Comparison of ENCODE assay signal across 10 cellular contexts in the genomic region with DNA sequence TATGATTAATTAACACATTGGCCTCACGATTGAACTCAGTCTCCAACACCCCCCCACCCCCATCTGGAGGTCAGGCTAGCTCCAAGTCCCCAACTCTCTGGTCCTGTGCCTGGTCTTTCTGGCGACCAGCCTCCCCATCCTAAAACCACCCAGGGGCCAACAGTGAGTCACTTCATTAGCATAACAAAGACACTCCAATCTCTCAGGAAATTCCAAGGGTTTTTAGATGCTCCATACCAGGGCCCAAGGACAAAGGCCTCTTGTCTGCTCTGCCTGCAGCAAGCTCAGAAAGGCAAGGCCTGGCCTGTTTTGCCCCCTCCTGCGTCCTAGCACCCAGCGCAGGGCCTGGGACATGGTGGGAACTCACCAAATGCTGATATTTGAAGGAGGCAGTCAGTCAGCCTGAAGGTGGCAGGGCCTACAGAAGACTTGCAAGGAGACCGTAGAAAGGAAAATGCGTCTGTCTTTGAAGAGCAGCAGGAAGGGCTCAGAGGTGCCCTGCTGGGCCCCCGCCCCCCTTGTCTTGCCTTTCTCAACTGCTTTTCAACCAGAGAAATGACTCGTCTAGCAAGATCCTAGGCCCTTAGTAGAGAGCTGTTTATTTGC.
DNase-seq lines count a peak whose midpoint lies in the region; ATAC-seq and TF ChIP-seq lines count a peak whose summit lies in the region.
"Had no signal": no experiment of that assay in that cellular context is flagged by ENCODE, and none has a peak within 500 bp of the region (broad histone marks: within the 10 kb centered on the region; RNA-seq: fewer than 3 reads in every experiment).

No MANE protein-coding gene starts in this region.

- no peak overlapping the region for H2BK20ac ChIP-seq in H9 (ENCODE audit: low read depth, low read length, poor library complexity, severe bottlenecking)

- TF ChIP-seq CTCF in H9 (conservative IDR thresholded peaks at IDR 0.05), result peak; percentile 17; the same call in 2 of the 3 replicates

- H2AFZ ChIP-seq in H9 (ENCODE audit: low read length), result no peak overlapping the region
- H2AFZ ChIP-seq: hepatocyte had no signal

- no peak overlapping the region; the same call in 1 of the 2 replicates for H3K4ac ChIP-seq in H9 (ENCODE audit: low read depth, low read length)

- peaks cover 32% of the 10 kb centered on the region; the same call in 1 of the 2 replicates for H3K4me1 ChIP-seq in H9 (ENCODE audit: insufficient read depth, low read length)

- H3K23me2 ChIP-seq in H9 (ENCODE audit: insufficient read length, low read depth, low read length, poor library complexity, severe bottlenecking), result no peaks in the 10 kb centered on the region

- peak overlapping the region; percentile 80 for H3K14ac ChIP-seq in H9 (ENCODE audit: insufficient read depth, low read length)

- H3K27ac Mint-ChIP-seq in H9, result peak overlapping the region; percentile 99 to 100 (median 100)
- no peak overlapping the region for H3K27ac Mint-ChIP-seq in activated T-helper 17 cell treated with anti-CD3 and anti-CD28 coated beads, Interleukin-2, amount 50 U/mL, for 72 hours
- H3K27ac Mint-ChIP-seq: activated T-helper 1 cell treated with anti-CD3 and anti-CD28 coated beads, Interleukin-12 subunit alpha, Interleukin-12 subunit beta, Interleukin-2, Interleukin-4 antibody, amounts not matched to agents 30 ng/mL and 10 ng/mL and 1 ng/mL, durations not matched to agents 14 hours and 24 hours and 36 hours had no signal

- H3K27ac ChIP-seq in H9 (ENCODE audit: insufficient read length, low read depth, low read length) (peak overlapping the region; percentile 99), angular gyrus (ENCODE audit: low read depth, low read length) (peak overlapping the region; percentile 42)
- H3K27ac ChIP-seq: hepatocyte had no signal

- peaks cover 5% of the 10 kb centered on the region for H3K27me3 Mint-ChIP-seq in H9 (ENCODE audit: low read depth)
- peaks cover 13% of the 10 kb centered on the region for H3K27me3 Mint-ChIP-seq in activated T-helper 17 cell treated with anti-CD3 and anti-CD28 coated beads, Interleukin-2, amount 50 U/mL, for 72 hours

- no peaks in the 10 kb centered on the region for H3K79me2 ChIP-seq in H9 (ENCODE audit: insufficient read depth, low read length)
- H3K79me2 ChIP-seq: hepatocyte had no signal

- peaks cover 77 to 78% of the 10 kb centered on the region in 2 experiments for H3K4me1 Mint-ChIP-seq in H9
- no peaks in the 10 kb centered on the region for H3K4me1 Mint-ChIP-seq in activated T-helper 17 cell treated with anti-CD3 and anti-CD28 coated beads, Interleukin-2, amount 50 U/mL, for 72 hours

- H3K9me3 ChIP-seq in H9 (ENCODE audit: control insufficient read depth, low read depth, low read length), result no peaks in the 10 kb centered on the region

- peak overlapping the region; percentile 58 for H2BK5ac ChIP-seq in H9 (ENCODE audit: insufficient read length, low read length)

- H3K23ac ChIP-seq in H9 (ENCODE audit: insufficient read length, low read depth, low read length), result no peak overlapping the region

- H3K4me2 ChIP-seq in H9 (ENCODE audit: insufficient read depth, insufficient read length, low read length), result peak overlapping the region; percentile 29
- H3K4me2 ChIP-seq: hepatocyte had no signal

- peak overlapping the region; percentile 32 for H4K91ac ChIP-seq in H9 (ENCODE audit: insufficient read length, low read depth, low read length)

- no peaks in the 10 kb centered on the region for H3K79me1 ChIP-seq in H9 (ENCODE audit: insufficient read depth, low read depth, low read length, poor library complexity, severe bottlenecking)

- no peaks in the 10 kb centered on the region; a peak in 1 of 7 replicates for H3K36me3 Mint-ChIP-seq in H9 (ENCODE audit: insufficient read depth in 1 of 3, low read depth in 3 of 3)
- no peaks in the 10 kb centered on the region for H3K36me3 Mint-ChIP-seq in activated T-helper 17 cell treated with anti-CD3 and anti-CD28 coated beads, Interleukin-2, amount 50 U/mL, for 72 hours (ENCODE audit: low read depth)

- peak overlapping the region; percentile 43 for H3K9ac ChIP-seq in H9 (ENCODE audit: extremely low read depth, insufficient read length, low read length)

- H3T11ph ChIP-seq in H9 (ENCODE audit: low read length), result peak overlapping the region; percentile 22

- no peaks in the 10 kb centered on the region for H4K20me1 ChIP-seq in H9 (ENCODE audit: control insufficient read depth, insufficient read depth, insufficient read length)

- peak overlapping the region; percentile 36 to 52 for H3K4me3 Mint-ChIP-seq in H9
- H3K4me3 Mint-ChIP-seq in activated T-helper 17 cell treated with anti-CD3 and anti-CD28 coated beads, Interleukin-2, amount 50 U/mL, for 72 hours, result no peak overlapping the region
- H3K4me3 Mint-ChIP-seq: activated T-helper 1 cell treated with anti-CD3 and anti-CD28 coated beads, Interleukin-12 subunit alpha, Interleukin-12 subunit beta, Interleukin-2, Interleukin-4 antibody, amounts not matched to agents 30 ng/mL and 10 ng/mL and 1 ng/mL, durations not matched to agents 14 hours and 24 hours and 36 hours had no signal

- ATAC-seq in activated T-helper 17 cell treated with anti-CD3 and anti-CD28 coated beads, Interleukin-2, amount 50 U/mL, for 72 hours (replicated peaks), result no peak
- ATAC-seq in GM21515 (IDR thresholded peaks at IDR 0.05; ENCODE audit: unreplicated experiment), result no peak

- no peaks in the 10 kb centered on the region for H3K27me3 ChIP-seq in H9 (ENCODE audit: insufficient read depth, low read length)

- peak overlapping the region; percentile 98 for H3K18ac ChIP-seq in H9 (ENCODE audit: insufficient read length, low read depth, low read length)

- H2BK12ac ChIP-seq in H9 (ENCODE audit: insufficient read length, low read depth, low read length), result peak overlapping the region; percentile 41

- H4K5ac ChIP-seq in H9 (ENCODE audit: insufficient read length, low read depth, low read length), result peak overlapping the region; percentile 97

- no peaks in the 10 kb centered on the region; a peak in 1 of 5 replicates for H3K9me3 Mint-ChIP-seq in H9
- H3K9me3 Mint-ChIP-seq in activated T-helper 17 cell treated with anti-CD3 and anti-CD28 coated beads, Interleukin-2, amount 50 U/mL, for 72 hours, result peaks cover 3% of the 10 kb centered on the region

- DNase-seq in H9 (peak; percentile 96), iPS DF 19.7 (ENCODE audit: low read depth, low spot score) (peak; percentile 99), smooth muscle cell of the brain vasculature (ENCODE audit: low read depth, low spot score) (peak; percentile 29)
- DNase-seq in stimulated activated CD4-positive, alpha-beta T cell treated with anti-CD3 and anti-CD28 coated beads, Interleukin-4, amount 100 ng/mL, for 24 hours, result no peak
- DNase-seq: NCI-H1092 had no signal

- peak overlapping the region; percentile 44 for H2AK5ac ChIP-seq in H9 (ENCODE audit: insufficient read length, low read length)

- no peak overlapping the region for H4K8ac ChIP-seq in H9 (replicated peaks; ENCODE audit: insufficient read length, low read depth, low read length)

- H3K56ac ChIP-seq in H9 (ENCODE audit: insufficient read length, low read depth, low read length), result peak overlapping the region; percentile 55

- H2BK120ac ChIP-seq in H9 (ENCODE audit: low read depth, low read length, poor library complexity, severe bottlenecking), result peak overlapping the region; percentile 89

- H2BK15ac ChIP-seq in H9 (ENCODE audit: low read depth, low read length), result no peak overlapping the region

- no CpG with 5 or more reads among the region's 8 CpGs for WGBS in H9 (ENCODE audit: extremely low coverage, insufficient read length, low lambda C conversion rate)
